In the genomic region with DNA sequence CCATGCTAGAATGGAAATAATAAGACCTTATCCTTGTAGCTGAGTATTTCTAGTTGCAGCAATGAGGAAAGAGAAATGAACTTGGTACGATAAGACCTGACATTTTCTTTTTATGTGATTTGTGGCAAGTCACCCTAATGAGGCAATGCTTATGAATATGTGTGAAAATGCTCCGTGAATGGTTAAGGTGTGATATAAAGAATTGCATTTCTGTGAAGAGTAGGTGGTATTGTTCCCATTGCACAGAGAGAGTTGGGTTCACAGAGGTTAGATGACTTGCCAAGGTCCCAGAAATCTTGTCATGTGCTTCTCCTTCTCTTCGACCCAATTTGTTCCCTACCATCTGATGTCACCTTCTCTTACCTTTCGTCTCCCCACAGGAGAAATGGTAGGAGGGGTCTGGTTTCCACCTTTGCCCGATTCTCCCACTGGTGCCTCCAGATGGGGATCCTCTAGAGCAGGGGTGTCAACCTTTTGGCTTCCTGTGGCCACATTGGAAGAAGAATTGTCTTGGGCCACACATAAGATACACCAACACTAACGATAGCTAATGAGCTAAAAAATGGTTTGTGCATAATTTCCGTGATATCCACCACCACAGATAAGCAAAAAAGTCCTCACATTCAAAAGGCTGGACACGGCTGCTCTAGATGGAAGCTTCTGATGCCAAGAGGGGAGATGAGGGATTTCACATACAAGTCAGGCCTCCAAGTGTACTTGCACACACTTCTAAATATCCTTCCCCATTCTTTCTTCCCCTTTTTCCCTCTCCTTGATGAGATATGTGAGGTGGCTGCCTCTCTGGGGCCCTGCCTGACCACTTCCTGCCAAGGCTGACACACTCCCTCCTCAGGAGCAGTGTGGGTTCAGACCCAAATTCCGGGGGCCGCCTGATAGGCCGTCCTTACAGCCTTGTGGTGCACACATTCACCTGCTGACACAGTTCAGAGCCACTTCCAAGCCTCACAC, we compare ENCODE assay signal across 1 cellular context.
TF ChIP-seq lines count a peak whose summit lies in the region.

No MANE protein-coding gene starts in this region.

TF ChIP-seq in GM23338, 12 proteins besides CTCF, POLR2A, EP300 and RAD21:
- TF ChIP-seq, protein P1, sequence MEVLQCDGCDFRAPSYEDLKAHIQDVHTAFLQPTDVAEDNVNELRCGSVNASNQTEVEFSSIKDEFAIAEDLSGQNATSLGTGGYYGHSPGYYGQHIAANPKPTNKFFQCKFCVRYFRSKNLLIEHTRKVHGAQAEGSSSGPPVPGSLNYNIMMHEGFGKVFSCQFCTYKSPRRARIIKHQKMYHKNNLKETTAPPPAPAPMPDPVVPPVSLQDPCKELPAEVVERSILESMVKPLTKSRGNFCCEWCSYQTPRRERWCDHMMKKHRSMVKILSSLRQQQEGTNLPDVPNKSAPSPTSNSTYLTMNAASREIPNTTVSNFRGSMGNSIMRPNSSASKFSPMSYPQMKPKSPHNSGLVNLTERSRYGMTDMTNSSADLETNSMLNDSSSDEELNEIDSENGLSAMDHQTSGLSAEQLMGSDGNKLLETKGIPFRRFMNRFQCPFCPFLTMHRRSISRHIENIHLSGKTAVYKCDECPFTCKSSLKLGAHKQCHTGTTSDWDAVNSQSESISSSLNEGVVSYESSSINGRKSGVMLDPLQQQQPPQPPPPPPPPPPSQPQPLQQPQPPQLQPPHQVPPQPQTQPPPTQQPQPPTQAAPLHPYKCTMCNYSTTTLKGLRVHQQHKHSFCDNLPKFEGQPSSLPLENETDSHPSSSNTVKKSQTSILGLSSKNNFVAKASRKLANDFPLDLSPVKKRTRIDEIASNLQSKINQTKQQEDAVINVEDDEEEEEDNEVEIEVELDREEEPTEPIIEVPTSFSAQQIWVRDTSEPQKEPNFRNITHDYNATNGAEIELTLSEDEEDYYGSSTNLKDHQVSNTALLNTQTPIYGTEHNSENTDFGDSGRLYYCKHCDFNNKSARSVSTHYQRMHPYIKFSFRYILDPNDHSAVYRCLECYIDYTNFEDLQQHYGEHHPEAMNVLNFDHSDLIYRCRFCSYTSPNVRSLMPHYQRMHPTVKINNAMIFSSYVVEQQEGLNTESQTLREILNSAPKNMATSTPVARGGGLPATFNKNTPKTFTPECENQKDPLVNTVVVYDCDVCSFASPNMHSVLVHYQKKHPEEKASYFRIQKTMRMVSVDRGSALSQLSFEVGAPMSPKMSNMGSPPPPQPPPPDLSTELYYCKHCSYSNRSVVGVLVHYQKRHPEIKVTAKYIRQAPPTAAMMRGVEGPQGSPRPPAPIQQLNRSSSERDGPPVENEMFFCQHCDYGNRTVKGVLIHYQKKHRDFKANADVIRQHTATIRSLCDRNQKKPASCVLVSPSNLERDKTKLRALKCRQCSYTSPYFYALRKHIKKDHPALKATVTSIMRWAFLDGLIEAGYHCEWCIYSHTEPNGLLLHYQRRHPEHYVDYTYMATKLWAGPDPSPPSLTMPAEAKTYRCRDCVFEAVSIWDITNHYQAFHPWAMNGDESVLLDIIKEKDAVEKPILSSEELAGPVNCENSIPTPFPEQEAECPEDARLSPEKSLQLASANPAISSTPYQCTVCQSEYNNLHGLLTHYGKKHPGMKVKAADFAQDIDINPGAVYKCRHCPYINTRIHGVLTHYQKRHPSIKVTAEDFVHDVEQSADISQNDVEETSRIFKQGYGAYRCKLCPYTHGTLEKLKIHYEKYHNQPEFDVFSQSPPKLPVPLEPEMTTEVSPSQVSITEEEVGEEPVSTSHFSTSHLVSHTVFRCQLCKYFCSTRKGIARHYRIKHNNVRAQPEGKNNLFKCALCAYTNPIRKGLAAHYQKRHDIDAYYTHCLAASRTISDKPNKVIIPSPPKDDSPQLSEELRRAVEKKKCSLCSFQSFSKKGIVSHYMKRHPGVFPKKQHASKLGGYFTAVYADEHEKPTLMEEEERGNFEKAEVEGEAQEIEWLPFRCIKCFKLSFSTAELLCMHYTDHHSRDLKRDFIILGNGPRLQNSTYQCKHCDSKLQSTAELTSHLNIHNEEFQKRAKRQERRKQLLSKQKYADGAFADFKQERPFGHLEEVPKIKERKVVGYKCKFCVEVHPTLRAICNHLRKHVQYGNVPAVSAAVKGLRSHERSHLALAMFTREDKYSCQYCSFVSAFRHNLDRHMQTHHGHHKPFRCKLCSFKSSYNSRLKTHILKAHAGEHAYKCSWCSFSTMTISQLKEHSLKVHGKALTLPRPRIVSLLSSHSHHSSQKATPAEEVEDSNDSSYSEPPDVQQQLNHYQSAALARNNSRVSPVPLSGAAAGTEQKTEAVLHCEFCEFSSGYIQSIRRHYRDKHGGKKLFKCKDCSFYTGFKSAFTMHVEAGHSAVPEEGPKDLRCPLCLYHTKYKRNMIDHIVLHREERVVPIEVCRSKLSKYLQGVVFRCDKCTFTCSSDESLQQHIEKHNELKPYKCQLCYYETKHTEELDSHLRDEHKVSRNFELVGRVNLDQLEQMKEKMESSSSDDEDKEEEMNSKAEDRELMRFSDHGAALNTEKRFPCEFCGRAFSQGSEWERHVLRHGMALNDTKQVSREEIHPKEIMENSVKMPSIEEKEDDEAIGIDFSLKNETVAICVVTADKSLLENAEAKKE (CRISPR knock-in tag; IDR thresholded peaks at IDR 0.05): no peak
- TF ChIP-seq POLR2AphosphoS5 (IDR thresholded peaks at IDR 0.05; ENCODE audit: low read depth): no peak
- TF ChIP-seq JUNB (IDR thresholded peaks at IDR 0.05; ENCODE audit: unreplicated experiment): no peak
- TF ChIP-seq CREB1 (CRISPR knock-in tag; IDR thresholded peaks at IDR 0.05; ENCODE audit: low read depth): no peak
- no peak for TF ChIP-seq NANOG (IDR thresholded peaks at IDR 0.05; ENCODE audit: borderline replicate concordance)
- no peak for TF ChIP-seq ZNF114 (CRISPR knock-in tag; IDR thresholded peaks at IDR 0.05)
- TF ChIP-seq STAT1 (IDR thresholded peaks at IDR 0.05; ENCODE audit: unreplicated experiment): no peak
- TF ChIP-seq EZH2phosphoT487 (IDR thresholded peaks at IDR 0.05; ENCODE audit: unreplicated experiment): no peak
- no peak for TF ChIP-seq EZH2 (IDR thresholded peaks at IDR 0.05; ENCODE audit: low read depth, unreplicated experiment)
- TF ChIP-seq, protein P2, sequence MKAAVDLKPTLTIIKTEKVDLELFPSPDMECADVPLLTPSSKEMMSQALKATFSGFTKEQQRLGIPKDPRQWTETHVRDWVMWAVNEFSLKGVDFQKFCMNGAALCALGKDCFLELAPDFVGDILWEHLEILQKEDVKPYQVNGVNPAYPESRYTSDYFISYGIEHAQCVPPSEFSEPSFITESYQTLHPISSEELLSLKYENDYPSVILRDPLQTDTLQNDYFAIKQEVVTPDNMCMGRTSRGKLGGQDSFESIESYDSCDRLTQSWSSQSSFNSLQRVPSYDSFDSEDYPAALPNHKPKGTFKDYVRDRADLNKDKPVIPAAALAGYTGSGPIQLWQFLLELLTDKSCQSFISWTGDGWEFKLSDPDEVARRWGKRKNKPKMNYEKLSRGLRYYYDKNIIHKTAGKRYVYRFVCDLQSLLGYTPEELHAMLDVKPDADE (IDR thresholded peaks at IDR 0.05): no peak
- TF ChIP-seq ZNF331 (CRISPR knock-in tag; IDR thresholded peaks at IDR 0.05; ENCODE audit: low read depth): no peak
- TF ChIP-seq, protein P3, sequence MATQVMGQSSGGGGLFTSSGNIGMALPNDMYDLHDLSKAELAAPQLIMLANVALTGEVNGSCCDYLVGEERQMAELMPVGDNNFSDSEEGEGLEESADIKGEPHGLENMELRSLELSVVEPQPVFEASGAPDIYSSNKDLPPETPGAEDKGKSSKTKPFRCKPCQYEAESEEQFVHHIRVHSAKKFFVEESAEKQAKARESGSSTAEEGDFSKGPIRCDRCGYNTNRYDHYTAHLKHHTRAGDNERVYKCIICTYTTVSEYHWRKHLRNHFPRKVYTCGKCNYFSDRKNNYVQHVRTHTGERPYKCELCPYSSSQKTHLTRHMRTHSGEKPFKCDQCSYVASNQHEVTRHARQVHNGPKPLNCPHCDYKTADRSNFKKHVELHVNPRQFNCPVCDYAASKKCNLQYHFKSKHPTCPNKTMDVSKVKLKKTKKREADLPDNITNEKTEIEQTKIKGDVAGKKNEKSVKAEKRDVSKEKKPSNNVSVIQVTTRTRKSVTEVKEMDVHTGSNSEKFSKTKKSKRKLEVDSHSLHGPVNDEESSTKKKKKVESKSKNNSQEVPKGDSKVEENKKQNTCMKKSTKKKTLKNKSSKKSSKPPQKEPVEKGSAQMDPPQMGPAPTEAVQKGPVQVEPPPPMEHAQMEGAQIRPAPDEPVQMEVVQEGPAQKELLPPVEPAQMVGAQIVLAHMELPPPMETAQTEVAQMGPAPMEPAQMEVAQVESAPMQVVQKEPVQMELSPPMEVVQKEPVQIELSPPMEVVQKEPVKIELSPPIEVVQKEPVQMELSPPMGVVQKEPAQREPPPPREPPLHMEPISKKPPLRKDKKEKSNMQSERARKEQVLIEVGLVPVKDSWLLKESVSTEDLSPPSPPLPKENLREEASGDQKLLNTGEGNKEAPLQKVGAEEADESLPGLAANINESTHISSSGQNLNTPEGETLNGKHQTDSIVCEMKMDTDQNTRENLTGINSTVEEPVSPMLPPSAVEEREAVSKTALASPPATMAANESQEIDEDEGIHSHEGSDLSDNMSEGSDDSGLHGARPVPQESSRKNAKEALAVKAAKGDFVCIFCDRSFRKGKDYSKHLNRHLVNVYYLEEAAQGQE (IDR thresholded peaks at IDR 0.05; ENCODE audit: unreplicated experiment): no peak
